In the genomic region with DNA sequence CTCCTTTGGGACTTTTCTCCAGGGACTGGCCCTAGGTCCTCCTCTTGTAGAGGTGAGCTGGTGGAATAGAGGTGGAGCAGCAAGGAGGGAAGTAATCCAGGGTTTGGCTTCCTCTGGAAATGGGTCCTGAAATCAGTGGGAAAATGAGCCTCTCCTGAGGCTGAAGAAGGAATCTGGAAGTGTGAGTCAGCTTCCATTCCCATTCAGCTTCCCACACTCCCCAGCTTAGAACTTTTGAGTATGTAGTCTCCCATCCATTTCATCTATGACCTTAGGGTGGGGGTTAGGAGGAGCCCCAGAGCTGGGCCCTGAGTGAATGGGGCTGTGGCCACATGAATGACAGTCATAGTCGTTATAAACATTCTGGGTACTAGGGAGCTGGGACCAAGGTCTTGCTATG, we compare ENCODE assay signal across 25 cellular contexts.
"Had no signal": no experiment of that assay in that cellular context is flagged by ENCODE, and none has a peak within 500 bp of the region (broad histone marks: within the 10 kb centered on the region; RNA-seq: fewer than 3 reads in every experiment).

No MANE protein-coding gene starts in this region.

- H3K9me3 ChIP-seq: left ventricle myocardium inferior, lower lobe of right lung, prostate gland, right lobe of liver, tibial artery, upper lobe of left lung, vagina had no signal

- H3K27me3 ChIP-seq: foreskin keratinocyte, hepatocyte, neural progenitor cell, right lobe of liver, tibial artery, upper lobe of left lung, vagina had no signal

- H3K9me3 Mint-ChIP-seq: natural killer cell treated with Interleukin-12 subunit alpha and Interleukin-12 subunit beta and Interleukin-15 and Interleukin-18, amount 100 ng/mL, for 72 hours; neural progenitor cell; stimulated activated memory B cell treated with anti-CD40 and anti-IgM and Interleukin-4, amounts not matched to agents 10 μg/mL and 1 μg/mL and 100 μg/mL, for 72 hours; stimulated activated naive CD8-positive, alpha-beta T cell treated with anti-CD3 and anti-CD28 coated beads, Interleukin-15, Interleukin-2, amounts not matched to agents 100 ng/mL and 50 ng/mL, for 24 hours had no signal

- H3K27ac Mint-ChIP-seq: natural killer cell treated with Interleukin-12 subunit alpha and Interleukin-12 subunit beta and Interleukin-15 and Interleukin-18, amount 100 ng/mL, for 72 hours; neural progenitor cell; stimulated activated memory B cell treated with anti-CD40 and anti-IgM and Interleukin-4, amounts not matched to agents 10 μg/mL and 1 μg/mL and 100 μg/mL, for 72 hours; stimulated activated naive CD8-positive, alpha-beta T cell treated with anti-CD3 and anti-CD28 coated beads, Interleukin-15, Interleukin-2, amounts not matched to agents 100 ng/mL and 50 ng/mL, for 24 hours had no signal

- H3K4me3 ChIP-seq: hepatocyte, left ventricle myocardium inferior, lower lobe of right lung, neural progenitor cell, prostate gland, right lobe of liver, tibial artery, upper lobe of left lung, vagina had no signal

- H3K79me2 ChIP-seq: hepatocyte, parathyroid adenoma had no signal

- H3K36me3 ChIP-seq: neural progenitor cell, prostate gland, right lobe of liver had no signal

- H3K4me1 ChIP-seq: foreskin keratinocyte, lower lobe of right lung, neural progenitor cell, parathyroid adenoma, prostate gland, right lobe of liver, tibial artery, upper lobe of left lung, vagina had no signal

- H3K4me1 Mint-ChIP-seq: neural progenitor cell had no signal

- H3K27me3 Mint-ChIP-seq: natural killer cell treated with Interleukin-12 subunit alpha and Interleukin-12 subunit beta and Interleukin-15 and Interleukin-18, amount 100 ng/mL, for 72 hours; stimulated activated memory B cell treated with anti-CD40 and anti-IgM and Interleukin-4, amounts not matched to agents 10 μg/mL and 1 μg/mL and 100 μg/mL, for 72 hours; stimulated activated naive CD8-positive, alpha-beta T cell treated with anti-CD3 and anti-CD28 coated beads, Interleukin-15, Interleukin-2, amounts not matched to agents 100 ng/mL and 50 ng/mL, for 24 hours had no signal

- H2AFZ ChIP-seq: hepatocyte, neural progenitor cell, parathyroid adenoma had no signal

- H3K9ac ChIP-seq: neural progenitor cell, parathyroid adenoma had no signal

- ATAC-seq: esophagus mucosa; foreskin keratinocyte; left cardiac atrium; lower lobe of right lung; natural killer cell treated with Interleukin-12 subunit alpha and Interleukin-12 subunit beta and Interleukin-15 and Interleukin-18, amount 100 ng/mL, for 72 hours; right lobe of liver; stimulated activated memory B cell treated with anti-CD40 and anti-IgM and Interleukin-4, amounts not matched to agents 10 μg/mL and 1 μg/mL and 100 μg/mL, for 72 hours had no signal

- DNase-seq: cortex of kidney; effector memory CD4-positive, alpha-beta T cell; foreskin keratinocyte; head of caudate nucleus; kidney; left cardiac atrium; left ventricle myocardium inferior; lower lobe of right lung; mesenchymal stem cell; midbrain; nucleus accumbens; right lobe of liver; stimulated activated CD4-positive, alpha-beta T cell treated with anti-CD3 and anti-CD28 coated beads, Interleukin-4, amount 100 ng/mL, for 1 hour; stimulated activated CD8-positive, alpha-beta memory T cell treated with anti-CD3 and anti-CD28 coated beads, Interleukin-4, amount 100 ng/mL, for 48 hours; tibial artery; upper lobe of left lung had no signal

- H3K4me3 Mint-ChIP-seq: natural killer cell treated with Interleukin-12 subunit alpha and Interleukin-12 subunit beta and Interleukin-15 and Interleukin-18, amount 100 ng/mL, for 72 hours; neural progenitor cell; stimulated activated memory B cell treated with anti-CD40 and anti-IgM and Interleukin-4, amounts not matched to agents 10 μg/mL and 1 μg/mL and 100 μg/mL, for 72 hours; stimulated activated naive CD8-positive, alpha-beta T cell treated with anti-CD3 and anti-CD28 coated beads, Interleukin-15, Interleukin-2, amounts not matched to agents 100 ng/mL and 50 ng/mL, for 24 hours had no signal

- H3K4me2 ChIP-seq: hepatocyte, neural progenitor cell had no signal

- H3K36me3 Mint-ChIP-seq: natural killer cell treated with Interleukin-12 subunit alpha and Interleukin-12 subunit beta and Interleukin-15 and Interleukin-18, amount 100 ng/mL, for 72 hours had no signal

- H3K27ac ChIP-seq: foreskin keratinocyte, hepatocyte, left ventricle myocardium inferior, lower lobe of right lung, neural progenitor cell, parathyroid adenoma, prostate gland, right lobe of liver, tibial artery, upper lobe of left lung, vagina had no signal
